Comparison of ENCODE assay signal across 11 cellular contexts in genomic region chr10:74854610-74855009, GRCh38. TPM values are rescaled to one million over a fixed set of nuclear protein-coding genes. Genes with fewer than 3 reads are reported as not detected.
DNase-seq lines count a peak whose midpoint lies in the region; ATAC-seq and TF ChIP-seq lines count a peak whose summit lies in the region.
"Had no signal": no experiment of that assay in that cellular context is flagged by ENCODE, and none has a peak within 500 bp of the region (broad histone marks: within the 10 kb centered on the region; RNA-seq: fewer than 3 reads in every experiment).

No MANE protein-coding gene starts in this region.

- H3K4me3 ChIP-seq in psoas muscle, result peak overlapping the region; percentile 14
- H3K4me3 ChIP-seq: thoracic aorta had no signal

- H3K27ac ChIP-seq in psoas muscle, result no peak overlapping the region
- H3K27ac ChIP-seq: thoracic aorta had no signal

- H3K27me3 ChIP-seq in psoas muscle (ENCODE audit: insufficient read depth in 3 of 3, low read length in 2 of 3), result no peaks in the 10 kb centered on the region

- no peaks in the 10 kb centered on the region for H3K36me3 ChIP-seq in psoas muscle (ENCODE audit: insufficient read depth in 1 of 2, low read depth in 1 of 2)
- H3K36me3 ChIP-seq: thoracic aorta had no signal

- TF ChIP-seq CTCF in psoas muscle (IDR thresholded peaks at IDR 0.05), result no peak

- peak overlapping the region; percentile 43 for H3K4me3 Mint-ChIP-seq in T-helper 2 cell treated with Interferon-gamma antibody and Interleukin-4, amounts not matched to agents 5 μg/mL and 100 μg/mL, for 36 hours
- H3K4me3 Mint-ChIP-seq in activated naive CD8-positive, alpha-beta T cell, result peak overlapping the region; percentile 53
- H3K4me3 Mint-ChIP-seq: neural crest cell had no signal

- no peaks in the 10 kb centered on the region for H3K27me3 Mint-ChIP-seq in T-helper 2 cell treated with Interferon-gamma antibody and Interleukin-4, amounts not matched to agents 5 μg/mL and 100 μg/mL, for 36 hours (ENCODE audit: low read depth)
- H3K27me3 Mint-ChIP-seq in activated naive CD8-positive, alpha-beta T cell, result no peaks in the 10 kb centered on the region

- 45 to 55% (median 48%) methylated on average over 4 of the region's 4 CpGs for WGBS in psoas muscle, 3 donors

- H3K36me3 Mint-ChIP-seq in T-helper 2 cell treated with Interferon-gamma antibody and Interleukin-4, amounts not matched to agents 5 μg/mL and 100 μg/mL, for 36 hours (ENCODE audit: low read depth), result peaks cover 23% of the 10 kb centered on the region
- H3K36me3 Mint-ChIP-seq in activated naive CD8-positive, alpha-beta T cell, result peaks cover 14% of the 10 kb centered on the region

- no peaks in the 10 kb centered on the region for H3K9me3 ChIP-seq in psoas muscle
- H3K9me3 ChIP-seq: thoracic aorta had no signal

- H3K4me1 ChIP-seq in psoas muscle, result peaks cover 54% of the 10 kb centered on the region

- H3K27ac Mint-ChIP-seq in T-helper 2 cell treated with Interferon-gamma antibody and Interleukin-4, amounts not matched to agents 5 μg/mL and 100 μg/mL, for 36 hours, result peak overlapping the region; percentile 41
- H3K27ac Mint-ChIP-seq in activated naive CD8-positive, alpha-beta T cell, result peak overlapping the region; percentile 87

- intact Hi-C loops in psoas muscle (cut with DNase I), result no loop called here

- DNase-seq in T-helper 2 cell treated with Interferon-gamma antibody and Interleukin-4, amounts not matched to agents 5 μg/mL and 100 μg/mL, for 36 hours (ENCODE audit: low spot score), result no peak
- DNase-seq in T-helper 2 cell (no peak), psoas muscle (no peak), NCI-H774 (lab: John Stamatoyannopoulos, UW) (no peak), left lobe of liver (ENCODE audit: low spot score) (no peak)
- no peak for DNase-seq in activated CD8-positive, alpha-beta memory T cell treated with anti-CD3 and anti-CD28 coated beads, Interleukin-2, amount 50 U/mL, for 4 hours

- peaks cover 8% of the 10 kb centered on the region for H3K9me3 Mint-ChIP-seq in T-helper 2 cell treated with Interferon-gamma antibody and Interleukin-4, amounts not matched to agents 5 μg/mL and 100 μg/mL, for 36 hours
- no peaks in the 10 kb centered on the region for H3K9me3 Mint-ChIP-seq in activated naive CD8-positive, alpha-beta T cell (ENCODE audit: low read depth)
- H3K9me3 Mint-ChIP-seq: neural crest cell had no signal

- peak; percentile 30 for ATAC-seq in HG02759 (IDR thresholded peaks at IDR 0.05; ENCODE audit: unreplicated experiment)
- no peak for ATAC-seq in psoas muscle
- no peak for ATAC-seq in left lobe of liver
- ATAC-seq: HepG2 had no signal

- peaks cover 18% of the 10 kb centered on the region for H3K4me1 Mint-ChIP-seq in T-helper 2 cell treated with Interferon-gamma antibody and Interleukin-4, amounts not matched to agents 5 μg/mL and 100 μg/mL, for 36 hours (ENCODE audit: low read depth)
- H3K4me1 Mint-ChIP-seq in activated naive CD8-positive, alpha-beta T cell (ENCODE audit: low read depth), result peaks cover 50% of the 10 kb centered on the region

RNA-seq across cellular contexts. Expression of gene KAT6B, which starts 28.2 kb away (rescaled TPM):
- total RNA-seq in psoas muscle, result 10 to 100 TPM; 16.9 to 21.3 (median 18.8) TPM
- polyA plus RNA-seq in psoas muscle, result 1 to 10 TPM; 2.1 to 7.2 (median 5.0) TPM
- total RNA-seq in left lobe of liver, result 9.4 TPM
